In the genomic region with DNA sequence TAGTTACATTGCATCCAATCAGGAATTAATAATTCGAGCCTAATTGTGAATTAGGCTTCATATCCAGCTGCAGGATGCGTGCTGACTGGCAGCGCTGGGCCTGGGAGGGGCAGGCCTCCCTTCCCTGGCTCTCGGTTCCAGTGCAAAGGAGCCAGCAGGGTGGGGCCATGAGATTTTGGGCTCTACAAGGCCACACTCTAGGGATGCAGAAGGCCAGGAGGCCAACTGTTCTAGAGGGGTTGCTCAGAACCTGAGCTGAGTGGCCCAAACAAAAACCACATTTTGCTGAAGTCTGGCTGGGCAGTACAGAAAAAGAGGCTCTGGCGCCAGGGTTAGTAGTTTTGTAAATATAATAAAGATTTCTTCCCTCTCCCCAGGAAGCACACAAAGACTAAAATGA, we compare ENCODE assay signal across 19 cellular contexts.
A peak's percentile ranks its signal among the peaks of the same experiment; 100 is the strongest.
DNase-seq lines count a peak whose midpoint lies in the region; FAIRE-seq and TF ChIP-seq lines count a peak whose summit lies in the region.
"Had no signal": no experiment of that assay in that cellular context is flagged by ENCODE, and none has a peak within 500 bp of the region (broad histone marks: within the 10 kb centered on the region; RNA-seq: fewer than 3 reads in every experiment).

No MANE protein-coding gene starts in this region.

- H4K20me1 ChIP-seq in GM23248 (ENCODE audit: insufficient read depth): no peaks in the 10 kb centered on the region
- H4K20me1 ChIP-seq: BLaER1 had no signal

- no peak overlapping the region for H3K4me2 ChIP-seq in GM23248 (ENCODE audit: unreplicated experiment)
- H3K4me2 ChIP-seq: BLaER1, GM23338 had no signal

- DNase-seq in activated CD8-positive, alpha-beta memory T cell treated with anti-CD3 and anti-CD28 coated beads, Interleukin-2, amount 50 U/mL, for 48 hours: peak; percentile 22
- no peak for DNase-seq in activated CD8-positive, alpha-beta memory T cell treated with anti-CD3 and anti-CD28 coated beads, Interleukin-2, amount 50 U/mL, for 4 hours
- DNase-seq in GM23248 (peak; percentile 11), kidney (peak; percentile 18), stomach (peak; percentile 23), NCI-H1092 (lab: John Stamatoyannopoulos, UW) (no peak), NCI-H146 (lab: John Stamatoyannopoulos, UW) (no peak)
- no peak for DNase-seq in stimulated activated naive CD4-positive, alpha-beta T cell (lab: John Stamatoyannopoulos, UW)
- DNase-seq: 8988T; AML-193; Caco-2; CD8-positive, alpha-beta memory T cell; DND-41; GF-D8; H7 had no signal

- in situ Hi-C loops in GM23248 (cut with MboI): no loop called here

- intact Hi-C loops in kidney (cut with DNase I) (no loop called here), stomach (cut with DNase I; ENCODE audit: low total_unique reads) (no loop called here)

- H3K27me3 ChIP-seq in GM23248 (replicated peaks; ENCODE audit: insufficient read depth) (no peaks in the 10 kb centered on the region), stomach (no peaks in the 10 kb centered on the region)
- H3K27me3 ChIP-seq: BLaER1 had no signal

- H3K4me1 ChIP-seq in GM23248 (ENCODE audit: insufficient read depth) (peaks cover 9% of the 10 kb centered on the region), kidney (ENCODE audit: control insufficient read depth in 1 of 2, insufficient read depth in 1 of 2, low read depth in 1 of 2, low read length in 2 of 2) (peaks cover 4 to 8% of the 10 kb centered on the region in 2 donors), stomach (peaks cover 0 to 8% (median 2%) of the 10 kb centered on the region in 4 donors)
- H3K4me1 ChIP-seq: Caco-2 had no signal

- TF ChIP-seq CTCF in kidney (IDR thresholded peaks at IDR 0.05; ENCODE audit: borderline replicate concordance, extremely low read depth, insufficient read depth): no peak
- TF ChIP-seq CTCF in stomach (IDR thresholded peaks at IDR 0.05): no peak

- FAIRE-seq in kidney (lab: Jason Lieb, UNC): no peak
- FAIRE-seq: GM18507 had no signal

- H3F3A ChIP-seq in GM23248 (ENCODE audit: insufficient read depth): no peaks in the 10 kb centered on the region

- H3K79me2 ChIP-seq in GM23248 (ENCODE audit: insufficient read depth): no peaks in the 10 kb centered on the region

- no peak for TF ChIP-seq EP300 in stomach (IDR thresholded peaks at IDR 0.05)

- WGBS in GM23248 (ENCODE audit: low coverage in 1 of 2, low lambda C conversion rate in 2 of 2, missing lambda C conversion rate in 2 of 2), 2 experiments: 31 to 43% methylated on average over 5 of the region's 5 CpGs
- WGBS in stomach, 5 donors: 76 to 84% (median 81%) methylated on average over 5 of the region's 5 CpGs

- H3K36me3 ChIP-seq in GM23248 (ENCODE audit: low read depth) (peaks cover 24% of the 10 kb centered on the region), kidney (ENCODE audit: control insufficient read depth in 1 of 2, insufficient read depth in 2 of 2, low read length in 2 of 2) (peaks cover 66 to 88% of the 10 kb centered on the region in 2 donors), stomach (peaks cover 76 to 100% (median 100%) of the 10 kb centered on the region in 4 donors)

- no peaks in the 10 kb centered on the region for H3K9me3 ChIP-seq in GM23248 (ENCODE audit: low read depth)
- H3K9me3 ChIP-seq in kidney (ENCODE audit: control insufficient read depth in 1 of 2, low read length in 2 of 2): no peaks in the 10 kb centered on the region
- no peaks in the 10 kb centered on the region for H3K9me3 ChIP-seq in stomach
- H3K9me3 ChIP-seq: BLaER1, Caco-2 had no signal

- no peak for TF ChIP-seq POLR2A in stomach (IDR thresholded peaks at IDR 0.05)

- H3K9ac ChIP-seq in GM23248 (no peak overlapping the region), kidney (ENCODE audit: low read length in 2 of 2) (no peak overlapping the region)
- H3K9ac ChIP-seq: BLaER1 had no signal

- H3K27ac ChIP-seq in GM23248 (no peak overlapping the region), kidney (ENCODE audit: low read depth in 2 of 2, low read length in 2 of 2) (no peak overlapping the region), stomach (no peak overlapping the region)
- H3K27ac ChIP-seq: BLaER1, HL-60 had no signal

- H2AFZ ChIP-seq in GM23248: no peak overlapping the region
- H2AFZ ChIP-seq: GM23338 had no signal

- H3K4me3 ChIP-seq in GM23248 (no peak overlapping the region), kidney (ENCODE audit: low read length in 2 of 2) (no peak overlapping the region), stomach (no peak overlapping the region)
- H3K4me3 ChIP-seq: BLaER1, GM23338 had no signal

- H3K9me2 ChIP-seq in GM23248 (ENCODE audit: insufficient read depth): no peaks in the 10 kb centered on the region

Comparison
In these comparisons a context has a peak if more than half of its experiments do, and no peak if none do; other contexts are left out.
1. DNase-seq: peak in activated CD8-positive, alpha-beta memory T cell treated with anti-CD3 and anti-CD28 coated beads, Interleukin-2, amount 50 U/mL, for 48 hours (single experiment), GM23248 (single experiment), kidney (single experiment) and stomach (single experiment); none in activated CD8-positive, alpha-beta memory T cell treated with anti-CD3 and anti-CD28 coated beads, Interleukin-2, amount 50 U/mL, for 4 hours (single experiment), NCI-H1092 (single experiment), stimulated activated naive CD4-positive, alpha-beta T cell (0 of 6) and NCI-H146 (single experiment).